Comparison of ENCODE assay signal across 11 cellular contexts in genomic region chr10:82075605-82076004, GRCh38.
"Had no signal": no experiment of that assay in that cellular context is flagged by ENCODE, and none has a peak within 500 bp of the region (broad histone marks: within the 10 kb centered on the region; RNA-seq: fewer than 3 reads in every experiment).

No MANE protein-coding gene starts in this region.

- H3K9me3 ChIP-seq: HAP-1 had no signal

- H3K4me1 ChIP-seq: HAP-1 had no signal

- H3K9ac ChIP-seq: GM23248 had no signal

- H3K36me3 ChIP-seq: HAP-1 had no signal

- FAIRE-seq: H1, H54 had no signal

- H3K4me2 ChIP-seq: GM23338 had no signal

- H2AFZ ChIP-seq: GM23248, GM23338 had no signal

- ATAC-seq: GM23338, HCT116 had no signal

- H3K27ac ChIP-seq: GM23248 had no signal

- H3K4me3 ChIP-seq: GM23248, GM23338, HAP-1 had no signal

- DNase-seq: GM23248, GOT3, H7, H9, HCEC 1CT, HFFc6 had no signal
